In the genomic region with DNA sequence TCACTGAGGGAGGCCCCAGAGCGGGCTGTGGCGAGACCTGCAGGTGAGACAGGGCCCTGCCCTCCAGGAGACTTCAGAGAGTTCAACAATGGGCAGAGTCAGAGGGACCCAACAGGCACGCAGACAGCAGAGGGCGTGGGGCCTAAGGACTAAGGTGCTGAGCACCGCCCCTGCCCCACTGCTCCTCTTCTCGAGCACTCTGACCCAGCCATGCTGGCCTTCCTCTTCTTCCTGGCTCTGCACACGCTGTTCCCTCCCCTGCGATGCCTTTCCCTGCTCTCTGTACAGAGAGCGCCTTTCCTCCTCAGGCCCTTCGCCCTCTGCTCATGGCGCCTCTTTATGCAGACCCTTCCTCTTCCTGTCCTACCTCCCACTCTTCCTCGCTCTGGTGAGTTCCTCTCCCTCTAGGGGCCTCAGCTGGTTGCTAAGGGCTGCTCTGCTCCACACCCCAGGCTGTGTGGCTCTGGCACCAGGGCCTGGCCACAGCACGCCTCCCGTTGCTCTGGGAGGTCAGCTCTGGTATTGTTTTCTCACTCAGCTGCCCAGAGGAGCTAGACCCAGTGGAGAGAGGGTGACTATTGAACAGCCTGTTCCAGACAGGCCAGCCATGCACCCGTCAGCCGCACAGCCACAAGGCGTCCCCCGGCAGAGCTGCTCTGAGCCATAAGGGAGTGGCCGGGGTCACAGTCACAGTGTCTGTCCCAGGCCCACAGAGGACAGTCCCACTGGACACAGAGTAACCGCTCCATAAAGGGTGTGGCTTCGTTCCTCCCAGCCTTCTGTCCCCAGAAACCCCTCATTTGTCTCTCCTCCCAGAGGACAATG, we compare ENCODE assay signal across 1 cellular context.
TF ChIP-seq lines count a peak whose summit lies in the region.

No MANE protein-coding gene starts in this region.

TF ChIP-seq in H1, 55 proteins besides CTCF, POLR2A, EP300 and RAD21:
- no peak for TF ChIP-seq EGR1 (IDR thresholded peaks at IDR 0.05; ENCODE audit: borderline replicate concordance, low read depth, low read length)
- TF ChIP-seq, protein P1, sequence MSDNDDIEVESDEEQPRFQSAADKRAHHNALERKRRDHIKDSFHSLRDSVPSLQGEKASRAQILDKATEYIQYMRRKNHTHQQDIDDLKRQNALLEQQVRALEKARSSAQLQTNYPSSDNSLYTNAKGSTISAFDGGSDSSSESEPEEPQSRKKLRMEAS (IDR thresholded peaks at IDR 0.05), result no peak
- TF ChIP-seq SUZ12 (IDR thresholded peaks at IDR 0.05; ENCODE audit: low read length), result no peak
- no peak for TF ChIP-seq CTBP2 (IDR thresholded peaks at IDR 0.05; ENCODE audit: borderline replicate concordance, insufficient read depth, insufficient read length, low read length)
- no peak for TF ChIP-seq HDAC2 (IDR thresholded peaks at IDR 0.05; ENCODE audit: borderline replicate concordance in 1 of 2, low read depth in 2 of 2, low read length in 2 of 2)
- TF ChIP-seq SIN3A (conservative IDR thresholded peaks at IDR 0.05 in 1 of 2, IDR thresholded peaks at IDR 0.05 in 1 of 2; ENCODE audit: low read depth in 1 of 2, low read length in 2 of 2), result no peak
- no peak for TF ChIP-seq TAF7 (optimal IDR thresholded peaks at IDR 0.05; ENCODE audit: borderline replicate concordance, low read depth, low read length)
- TF ChIP-seq, protein P2, sequence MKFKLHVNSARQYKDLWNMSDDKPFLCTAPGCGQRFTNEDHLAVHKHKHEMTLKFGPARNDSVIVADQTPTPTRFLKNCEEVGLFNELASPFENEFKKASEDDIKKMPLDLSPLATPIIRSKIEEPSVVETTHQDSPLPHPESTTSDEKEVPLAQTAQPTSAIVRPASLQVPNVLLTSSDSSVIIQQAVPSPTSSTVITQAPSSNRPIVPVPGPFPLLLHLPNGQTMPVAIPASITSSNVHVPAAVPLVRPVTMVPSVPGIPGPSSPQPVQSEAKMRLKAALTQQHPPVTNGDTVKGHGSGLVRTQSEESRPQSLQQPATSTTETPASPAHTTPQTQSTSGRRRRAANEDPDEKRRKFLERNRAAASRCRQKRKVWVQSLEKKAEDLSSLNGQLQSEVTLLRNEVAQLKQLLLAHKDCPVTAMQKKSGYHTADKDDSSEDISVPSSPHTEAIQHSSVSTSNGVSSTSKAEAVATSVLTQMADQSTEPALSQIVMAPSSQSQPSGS (IDR thresholded peaks at IDR 0.05; ENCODE audit: low read length), result no peak
- TF ChIP-seq BRCA1 (IDR thresholded peaks at IDR 0.05; ENCODE audit: low read depth, low read length), result no peak
- no peak for TF ChIP-seq BACH1 (IDR thresholded peaks at IDR 0.05; ENCODE audit: low read length)
- TF ChIP-seq NRF1 (IDR thresholded peaks at IDR 0.05; ENCODE audit: low read depth, low read length), result no peak
